In the genomic region with DNA sequence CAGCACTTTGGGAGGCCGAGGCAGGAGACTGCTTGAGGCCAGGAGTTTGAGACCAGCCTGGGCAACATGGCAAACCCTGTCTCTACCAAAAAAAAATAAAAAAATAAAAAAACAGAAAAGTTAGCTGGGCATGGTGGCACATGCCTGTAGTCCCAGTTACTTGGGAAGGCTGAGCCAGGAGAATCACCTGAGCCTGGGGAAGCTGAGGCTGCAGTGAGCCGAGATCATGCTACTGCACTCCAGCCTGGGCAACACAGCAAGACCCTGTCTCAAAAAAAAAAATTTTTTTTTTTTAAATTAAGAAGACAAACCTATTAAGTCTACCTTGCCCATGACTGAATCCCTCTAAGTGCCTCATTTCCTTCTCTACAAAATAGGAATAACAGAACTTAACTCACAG, we compare ENCODE assay signal across 3 cellular contexts.
TF ChIP-seq lines count a peak whose summit lies in the region.

No MANE protein-coding gene starts in this region.

TF ChIP-seq in HEK293, 187 proteins besides CTCF, POLR2A, EP300 and RAD21:
- TF ChIP-seq, protein P1, sequence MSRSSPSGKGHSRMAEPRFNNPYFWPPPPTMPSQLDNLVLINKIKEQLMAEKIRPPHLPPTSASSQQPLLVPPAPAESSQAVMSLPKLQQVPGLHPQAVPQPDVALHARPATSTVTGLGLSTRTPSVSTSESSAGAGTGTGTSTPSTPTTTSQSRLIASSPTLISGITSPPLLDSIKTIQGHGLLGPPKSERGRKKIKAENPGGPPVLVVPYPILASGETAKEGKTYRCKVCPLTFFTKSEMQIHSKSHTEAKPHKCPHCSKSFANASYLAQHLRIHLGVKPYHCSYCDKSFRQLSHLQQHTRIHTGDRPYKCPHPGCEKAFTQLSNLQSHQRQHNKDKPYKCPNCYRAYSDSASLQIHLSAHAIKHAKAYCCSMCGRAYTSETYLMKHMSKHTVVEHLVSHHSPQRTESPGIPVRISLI (tag by site-specific recombination; IDR thresholded peaks at IDR 0.05) = peak; percentile 41; the same call in 1 of the 2 replicates
- TF ChIP-seq ZNF121 (tag by site-specific recombination; IDR thresholded peaks at IDR 0.05) = peak; percentile 92
TF ChIP-seq in HEK293: peak in this region for 2; not testable (repeated sequence) for 185.

TF ChIP-seq in WTC11, 78 proteins besides CTCF, POLR2A, EP300 and RAD21:
- TF ChIP-seq ZNF121 (CRISPR knock-in tag; IDR thresholded peaks at IDR 0.05) = peak; percentile 63; the same call in 1 of the 2 replicates

TF ChIP-seq in K562, 482 proteins besides CTCF, POLR2A, EP300 and RAD21:
- peak; percentile 95 for TF ChIP-seq ZNF121 (CRISPR knock-in tag; conservative IDR thresholded peaks at IDR 0.05)
